Comparison of ENCODE assay signal across 18 cellular contexts in genomic region chr18:72233106-72233505, GRCh38.
"Had no signal": no experiment of that assay in that cellular context is flagged by ENCODE, and none has a peak within 500 bp of the region (broad histone marks: within the 10 kb centered on the region; RNA-seq: fewer than 3 reads in every experiment).

No MANE protein-coding gene starts in this region.

- H3K4me1 ChIP-seq: psoas muscle, suprapubic skin, transverse colon, vagina had no signal

- ATAC-seq: psoas muscle; right cardiac atrium; stimulated activated naive CD8-positive, alpha-beta T cell treated with anti-CD3 and anti-CD28 coated beads, Interleukin-15, amount 100 ng/mL, for 72 hours had no signal

- H3K27ac ChIP-seq: psoas muscle, skin epidermis, suprapubic skin, transverse colon, vagina, WERI-Rb-1 had no signal

- DNase-seq: activated CD4-positive, alpha-beta T cell treated with anti-CD3 and anti-CD28 coated beads, Interleukin-2, amount 50 U/mL, for 4 hours; activated naive CD4-positive, alpha-beta T cell; activated naive CD8-positive, alpha-beta T cell treated with anti-CD3 and anti-CD28 coated beads for 36 hours; amniotic stem cell; effector CD4-positive, alpha-beta T cell; hypothalamus; nephron progenitor cell; psoas muscle; right cardiac atrium; stimulated activated naive CD8-positive, alpha-beta T cell treated with anti-CD3 and anti-CD28 coated beads, Interleukin-15, amount 100 ng/mL, for 72 hours; transverse colon; WERI-Rb-1 had no signal

- H3K9me3 Mint-ChIP-seq: mesothelial cell of epicardium, nephron progenitor cell had no signal

- H3K4me3 ChIP-seq: lung, psoas muscle, skin epidermis, suprapubic skin, transverse colon, vagina had no signal

- H3K4me3 Mint-ChIP-seq: activated naive CD8-positive, alpha-beta T cell treated with anti-CD3 and anti-CD28 coated beads for 36 hours; mesothelial cell of epicardium; nephron progenitor cell; stimulated activated naive CD8-positive, alpha-beta T cell treated with anti-CD3 and anti-CD28 coated beads, Interleukin-15, amount 100 ng/mL, for 72 hours had no signal

- H3K27me3 Mint-ChIP-seq: activated naive CD8-positive, alpha-beta T cell treated with anti-CD3 and anti-CD28 coated beads for 36 hours; stimulated activated naive CD8-positive, alpha-beta T cell treated with anti-CD3 and anti-CD28 coated beads, Interleukin-15, amount 100 ng/mL, for 72 hours had no signal

- H3K27me3 ChIP-seq: suprapubic skin, transverse colon, vagina had no signal

- FAIRE-seq: keratinocyte had no signal

- H3K36me3 Mint-ChIP-seq: activated naive CD8-positive, alpha-beta T cell treated with anti-CD3 and anti-CD28 coated beads for 36 hours; mesothelial cell of epicardium had no signal

- H3K27ac Mint-ChIP-seq: activated naive CD8-positive, alpha-beta T cell treated with anti-CD3 and anti-CD28 coated beads for 36 hours; mesothelial cell of epicardium; nephron progenitor cell; stimulated activated naive CD8-positive, alpha-beta T cell treated with anti-CD3 and anti-CD28 coated beads, Interleukin-15, amount 100 ng/mL, for 72 hours had no signal

- H3K36me3 ChIP-seq: suprapubic skin, transverse colon, vagina, WERI-Rb-1 had no signal

- H3K4me1 Mint-ChIP-seq: activated naive CD8-positive, alpha-beta T cell treated with anti-CD3 and anti-CD28 coated beads for 36 hours; mesothelial cell of epicardium; nephron progenitor cell; stimulated activated naive CD8-positive, alpha-beta T cell treated with anti-CD3 and anti-CD28 coated beads, Interleukin-15, amount 100 ng/mL, for 72 hours had no signal

- H3K9me3 ChIP-seq: psoas muscle, suprapubic skin, transverse colon, vagina had no signal
